In the genomic region with DNA sequence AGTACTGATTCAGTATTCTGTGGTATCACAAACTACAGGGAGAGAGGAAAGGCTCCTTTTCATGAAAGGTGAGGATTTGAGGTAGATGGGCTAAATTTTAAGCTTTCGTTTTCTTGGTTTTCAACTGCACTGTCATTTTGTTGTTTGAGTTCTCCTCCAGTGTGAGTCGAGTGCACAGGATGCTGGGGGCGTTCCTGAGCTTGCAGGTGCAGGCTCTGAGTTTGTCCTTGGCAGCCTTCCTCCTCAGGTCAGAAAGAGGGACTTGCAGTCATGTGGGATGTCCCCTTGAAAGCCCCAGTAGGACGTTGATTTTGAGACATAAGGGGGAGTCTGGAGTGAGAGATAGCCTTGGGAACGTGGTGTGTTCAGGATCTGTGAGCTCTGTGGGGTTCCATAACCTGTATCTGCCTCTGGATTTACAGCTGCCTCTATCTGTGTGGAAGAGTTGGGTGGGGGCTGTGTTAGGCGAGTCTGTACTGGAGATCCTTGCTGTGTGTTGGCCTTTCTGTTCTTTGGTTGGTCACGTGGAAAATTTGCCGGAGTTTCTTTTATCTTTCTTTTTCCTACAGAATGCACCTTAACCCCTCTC, we compare ENCODE assay signal across 13 cellular contexts. TPM values are rescaled to one million over a fixed set of nuclear protein-coding genes. Genes with fewer than 3 reads are reported as not detected.
DNase-seq lines count a peak whose midpoint lies in the region; ATAC-seq, FAIRE-seq and TF ChIP-seq lines count a peak whose summit lies in the region.
"Had no signal": no experiment of that assay in that cellular context is flagged by ENCODE, and none has a peak within 500 bp of the region (broad histone marks: within the 10 kb centered on the region; RNA-seq: fewer than 3 reads in every experiment).

No MANE protein-coding gene starts in this region.

- H3K27me3 Mint-ChIP-seq in activated T-cell treated with anti-CD3 and anti-CD28 coated beads, Interleukin-2, amount 50 U/mL, for 4 hours (ENCODE audit: low read depth): no peaks in the 10 kb centered on the region
- no peaks in the 10 kb centered on the region for H3K27me3 Mint-ChIP-seq in activated naive CD8-positive, alpha-beta T cell treated with anti-CD3 and anti-CD28 coated beads for 36 hours

- peak; percentile 82 for ATAC-seq in activated T-cell treated with anti-CD3 and anti-CD28 coated beads, Interleukin-2, amount 50 U/mL, for 4 hours
- ATAC-seq in HG02973 (IDR thresholded peaks at IDR 0.05; ENCODE audit: unreplicated experiment): peak; percentile 63
- peak; percentile 56 for ATAC-seq in stimulated activated naive CD8-positive, alpha-beta T cell treated with anti-CD3 and anti-CD28 coated beads, Interleukin-15, Interleukin-2, amounts not matched to agents 100 U/mL and 50 U/mL, for 24 hours
- ATAC-seq: left lung had no signal

- H3K9me3 Mint-ChIP-seq in activated T-cell treated with anti-CD3 and anti-CD28 coated beads, Interleukin-2, amount 50 U/mL, for 4 hours: no peaks in the 10 kb centered on the region
- no peaks in the 10 kb centered on the region for H3K9me3 Mint-ChIP-seq in activated naive CD8-positive, alpha-beta T cell treated with anti-CD3 and anti-CD28 coated beads for 36 hours
- H3K9me3 Mint-ChIP-seq: HFFc6 had no signal

- no peak for FAIRE-seq in urothelium cell line (lab: Jason Lieb, UNC)

- H3K4me3 Mint-ChIP-seq in activated T-cell treated with anti-CD3 and anti-CD28 coated beads, Interleukin-2, amount 50 U/mL, for 4 hours: peak overlapping the region; percentile 48
- H3K4me3 Mint-ChIP-seq in activated naive CD8-positive, alpha-beta T cell treated with anti-CD3 and anti-CD28 coated beads for 36 hours: peak overlapping the region; percentile 67
- H3K4me3 Mint-ChIP-seq: HFFc6 had no signal

- peaks cover 17% of the 10 kb centered on the region for H3K36me3 Mint-ChIP-seq in activated T-cell treated with anti-CD3 and anti-CD28 coated beads, Interleukin-2, amount 50 U/mL, for 4 hours (ENCODE audit: insufficient read depth)
- H3K36me3 Mint-ChIP-seq in activated naive CD8-positive, alpha-beta T cell treated with anti-CD3 and anti-CD28 coated beads for 36 hours: peaks cover 26% of the 10 kb centered on the region

- H3K4me1 Mint-ChIP-seq in activated T-cell treated with anti-CD3 and anti-CD28 coated beads, Interleukin-2, amount 50 U/mL, for 4 hours (ENCODE audit: low read depth): peaks cover 27% of the 10 kb centered on the region
- H3K4me1 Mint-ChIP-seq in activated naive CD8-positive, alpha-beta T cell treated with anti-CD3 and anti-CD28 coated beads for 36 hours: peaks cover 32% of the 10 kb centered on the region

- DNase-seq in activated T-cell treated with anti-CD3 and anti-CD28 coated beads, Interleukin-2, amount 50 U/mL, for 4 hours: no peak
- DNase-seq in activated T-cell treated with anti-CD3 and anti-CD28 coated beads, Interleukin-2, amount 50 U/mL, for 1 hour: no peak
- DNase-seq in activated naive CD8-positive, alpha-beta T cell treated with anti-CD3 and anti-CD28 coated beads for 36 hours: peak; percentile 39
- peak; percentile 20 for DNase-seq in stimulated activated naive CD8-positive, alpha-beta T cell treated with anti-CD3 and anti-CD28 coated beads, Interleukin-15, Interleukin-2, amounts not matched to agents 100 U/mL and 50 U/mL, for 24 hours
- DNase-seq in erythroblast (lab: John Stamatoyannopoulos, UW) (no peak), EL (no peak), urothelium cell line (ENCODE audit: low spot score) (no peak)
- DNase-seq: esophagus squamous epithelium, HFFc6, IMR-90, left lung, NCI-H526 had no signal

- no peak for TF ChIP-seq POLR2A in erythroblast (IDR thresholded peaks at IDR 0.05; ENCODE audit: low read length)

- peak overlapping the region; percentile 91 for H3K27ac Mint-ChIP-seq in activated naive CD8-positive, alpha-beta T cell treated with anti-CD3 and anti-CD28 coated beads for 36 hours
- H3K27ac Mint-ChIP-seq: HFFc6 had no signal

RNA-seq across cellular contexts. Expression of a gene that starts 33.7 kb away (rescaled TPM):
- 10 to 100 TPM; 63.7 to 65.2 (median 64.3) TPM for total RNA-seq in activated T-cell treated with anti-CD3 and anti-CD28 coated beads, Interleukin-2, amount 50 U/mL, for 4 hours
- 10 to 100 TPM; 54.4 to 56.8 TPM for total RNA-seq in activated naive CD8-positive, alpha-beta T cell treated with anti-CD3 and anti-CD28 coated beads for 36 hours

RNA-seq across cellular contexts. Expression of a gene that starts 34.0 kb away (rescaled TPM):
- total RNA-seq in activated T-cell treated with anti-CD3 and anti-CD28 coated beads, Interleukin-2, amount 50 U/mL, for 4 hours: 1 to 10 TPM; 7.2 to 8.9 (median 8.6) TPM
- 1 to 10 TPM; 4.8 to 5.0 TPM for total RNA-seq in activated naive CD8-positive, alpha-beta T cell treated with anti-CD3 and anti-CD28 coated beads for 36 hours

Comparison
In these comparisons a context has a peak if more than half of its experiments do, and no peak if none do; other contexts are left out.
1. DNase-seq: peak in activated naive CD8-positive, alpha-beta T cell treated with anti-CD3 and anti-CD28 coated beads for 36 hours (single experiment) and stimulated activated naive CD8-positive, alpha-beta T cell treated with anti-CD3 and anti-CD28 coated beads, Interleukin-15, Interleukin-2, amounts not matched to agents 100 U/mL and 50 U/mL, for 24 hours (single experiment); none in activated T-cell treated with anti-CD3 and anti-CD28 coated beads, Interleukin-2, amount 50 U/mL, for 4 hours (single experiment), activated T-cell treated with anti-CD3 and anti-CD28 coated beads, Interleukin-2, amount 50 U/mL, for 1 hour (single experiment), erythroblast (0 of 2), EL (single experiment) and urothelium cell line (single experiment).
2. Peak in every context shown above with its lines, with median percentiles within 50 percentile points of each other: ATAC-seq.